11 cellular contexts compared by ENCODE assay signal in genomic region chr11:89498845-89499448, GRCh38. TPM values are rescaled to one million over a fixed set of nuclear protein-coding genes. Genes with fewer than 3 reads are reported as not detected.
DNase-seq lines count a peak whose midpoint lies in the region; TF ChIP-seq lines count a peak whose summit lies in the region.
"Had no signal": no experiment of that assay in that cellular context is flagged by ENCODE, and none has a peak within 500 bp of the region (broad histone marks: within the 10 kb centered on the region; RNA-seq: fewer than 3 reads in every experiment).

No MANE protein-coding gene starts in this region.

- TF ChIP-seq RAD21 in neural cell (conservative IDR thresholded peaks at IDR 0.05) = no peak

- no peak for TF ChIP-seq EP300 in neural cell (conservative IDR thresholded peaks at IDR 0.05; ENCODE audit: poor library complexity, severe bottlenecking)

- DNase-seq in GM10266 (ENCODE audit: extremely low spot score) (no peak), brain microvascular endothelial cell (no peak), AG08395 (ENCODE audit: low spot score) (no peak), cerebellum (ENCODE audit: low spot score) (no peak), NCI-H774 (lab: John Stamatoyannopoulos, UW) (no peak), SKM-1 (lab: John Stamatoyannopoulos, UW; ENCODE audit: unreplicated experiment) (no peak)
- DNase-seq: CD4-positive, alpha-beta memory T cell; Peyer's patch; stimulated activated CD4-positive, alpha-beta T cell treated with anti-CD3 and anti-CD28 coated beads, Interleukin-2, amount 100 ng/mL, for 24 hours had no signal

- H3K4me2 ChIP-seq in neural cell (ENCODE audit: low read length) = no peak overlapping the region

- H3K27ac ChIP-seq in brain microvascular endothelial cell (no peak overlapping the region), neural cell (ENCODE audit: low read length) (no peak overlapping the region)
- H3K27ac ChIP-seq: Peyer's patch had no signal

- H3K9me2 ChIP-seq in neural cell (ENCODE audit: insufficient read depth, low read length) = no peaks in the 10 kb centered on the region

- H3K27me3 ChIP-seq in brain microvascular endothelial cell (replicated peaks) (no peaks in the 10 kb centered on the region), neural cell (ENCODE audit: insufficient read depth, low read depth, low read length) (no peaks in the 10 kb centered on the region)
- H3K27me3 ChIP-seq: Peyer's patch had no signal

- no peaks in the 10 kb centered on the region for H3K36me3 ChIP-seq in brain microvascular endothelial cell (replicated peaks)
- H3K36me3 ChIP-seq in neural cell (ENCODE audit: insufficient read depth, low read length) = no peaks in the 10 kb centered on the region
- H3K36me3 ChIP-seq: Peyer's patch had no signal

- H3K9me3 ChIP-seq in neural cell (ENCODE audit: low read length) = no peaks in the 10 kb centered on the region
- H3K9me3 ChIP-seq: Peyer's patch had no signal

- H3K4me3 ChIP-seq in brain microvascular endothelial cell (ENCODE audit: low read depth, low read length) (no peak overlapping the region), neural cell (ENCODE audit: low read length) (no peak overlapping the region)
- H3K4me3 ChIP-seq: Peyer's patch had no signal

- H3K9ac ChIP-seq in neural cell (ENCODE audit: low read length) = no peak overlapping the region

- no peak overlapping the region for H2AFZ ChIP-seq in neural cell (ENCODE audit: low read depth, low read length)

- peak; percentile 11 for TF ChIP-seq CTCF in GM10266 (IDR thresholded peaks at IDR 0.05; ENCODE audit: control insufficient read depth, insufficient read depth, low read depth, missing control alignments)
- TF ChIP-seq CTCF in LNCAP (IDR thresholded peaks at IDR 0.05) = peak; percentile 41; the same call in 1 of the 2 replicates
- TF ChIP-seq CTCF in brain microvascular endothelial cell (IDR thresholded peaks at IDR 0.05; ENCODE audit: low read depth, low read length, missing control alignments) = peak; percentile 38
- TF ChIP-seq CTCF in neural cell (IDR thresholded peaks at IDR 0.05; ENCODE audit: poor library complexity, severe bottlenecking) = peak; percentile 13

- no peaks in the 10 kb centered on the region for H3F3A ChIP-seq in neural cell (ENCODE audit: insufficient read depth, low read length, poor library complexity, severe bottlenecking)

- no peaks in the 10 kb centered on the region for H4K20me1 ChIP-seq in neural cell (ENCODE audit: insufficient read depth)

- no peaks in the 10 kb centered on the region for H3K79me2 ChIP-seq in neural cell (replicated peaks; ENCODE audit: insufficient read depth, low read length)

- in situ Hi-C loops in brain microvascular endothelial cell (cut with HindIII; ENCODE audit: low pct_ligation_motif_present, low sequenced_read_pairs) = no loop called here

TF ChIP-seq in neural cell, 6 proteins besides CTCF, POLR2A, EP300 and RAD21:
- TF ChIP-seq SMC3 (conservative IDR thresholded peaks at IDR 0.05; ENCODE audit: poor library complexity) = no peak
- no peak for TF ChIP-seq POLR2AphosphoS5 (IDR thresholded peaks at IDR 0.05)
- TF ChIP-seq MXI1 (conservative IDR thresholded peaks at IDR 0.05; ENCODE audit: poor library complexity, severe bottlenecking) = no peak
- no peak for TF ChIP-seq TAF1 (IDR thresholded peaks at IDR 0.05; ENCODE audit: low read depth)
- TF ChIP-seq REST (IDR thresholded peaks at IDR 0.05; ENCODE audit: borderline replicate concordance) = no peak
- no peak for TF ChIP-seq EZH2 (IDR thresholded peaks at IDR 0.05; ENCODE audit: borderline replicate concordance, insufficient read depth, low read length, poor library complexity, severe bottlenecking)

RNA-seq across cellular contexts. Expression of gene NOX4, which starts 7.8 kb away (rescaled TPM):
- 0.71 and 0.96 TPM in 2 replicates for polyA plus RNA-seq in neural cell
- polyA minus RNA-seq in neural cell = 5.1 TPM in 2 replicates
- total RNA-seq in cerebellum = 5.3 TPM
- total RNA-seq: CD4-positive, alpha-beta memory T cell had no signal
- polyA plus RNA-seq: CD4-positive, alpha-beta memory T cell had no signal
